ENCODE assay signal across 1 cellular context in the genomic region with DNA sequence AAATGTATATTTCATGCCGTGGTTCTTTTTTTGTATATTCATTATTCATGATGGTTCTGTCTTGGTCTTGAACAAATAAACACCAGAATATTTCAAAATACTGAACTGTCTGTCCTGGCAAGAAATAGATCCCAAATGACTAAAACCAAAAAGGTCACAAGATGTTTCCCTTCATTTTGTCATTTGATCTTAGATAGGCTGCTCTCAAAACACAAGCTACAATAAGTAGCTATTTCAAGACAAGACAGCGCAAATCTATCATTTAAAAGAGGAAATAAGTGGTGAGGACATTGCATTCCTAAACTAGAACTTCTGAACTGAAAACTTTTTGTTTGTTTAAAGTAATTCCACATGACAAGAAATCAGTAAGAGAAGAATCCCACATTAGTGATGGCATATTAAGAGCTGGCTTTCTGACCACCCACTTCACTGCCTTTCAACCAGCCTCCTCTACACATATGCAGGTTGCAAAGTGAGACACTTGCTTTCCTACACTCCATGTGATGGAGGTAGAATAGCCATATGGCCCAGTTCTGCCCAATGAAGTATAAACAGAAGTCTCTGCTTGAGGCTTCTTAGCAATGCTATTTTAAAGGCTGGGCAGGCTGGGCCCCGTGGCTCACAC.
TF ChIP-seq lines count a peak whose summit lies in the region.

No MANE protein-coding gene starts in this region.

TF ChIP-seq in IMR-90, 13 proteins besides CTCF, POLR2A, EP300 and RAD21:
- TF ChIP-seq, protein P1, sequence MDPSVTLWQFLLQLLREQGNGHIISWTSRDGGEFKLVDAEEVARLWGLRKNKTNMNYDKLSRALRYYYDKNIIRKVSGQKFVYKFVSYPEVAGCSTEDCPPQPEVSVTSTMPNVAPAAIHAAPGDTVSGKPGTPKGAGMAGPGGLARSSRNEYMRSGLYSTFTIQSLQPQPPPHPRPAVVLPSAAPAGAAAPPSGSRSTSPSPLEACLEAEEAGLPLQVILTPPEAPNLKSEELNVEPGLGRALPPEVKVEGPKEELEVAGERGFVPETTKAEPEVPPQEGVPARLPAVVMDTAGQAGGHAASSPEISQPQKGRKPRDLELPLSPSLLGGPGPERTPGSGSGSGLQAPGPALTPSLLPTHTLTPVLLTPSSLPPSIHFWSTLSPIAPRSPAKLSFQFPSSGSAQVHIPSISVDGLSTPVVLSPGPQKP (IDR thresholded peaks at IDR 0.05; ENCODE audit: borderline replicate concordance, low read depth, low read length), result no peak
- TF ChIP-seq RCOR1 (IDR thresholded peaks at IDR 0.05; ENCODE audit: insufficient replicate concordance, low read length), result no peak
- no peak for TF ChIP-seq USF2 (IDR thresholded peaks at IDR 0.05; ENCODE audit: low read depth, low read length)
